Comparison of ENCODE assay signal across 8 cellular contexts in genomic region chr4:54064317-54065275, GRCh38. TPM values are rescaled to one million over a fixed set of nuclear protein-coding genes. Genes with fewer than 3 reads are reported as not detected.
DNase-seq lines count a peak whose midpoint lies in the region; ATAC-seq and TF ChIP-seq lines count a peak whose summit lies in the region.

Gene CHIC2, minus strand, starts transcription at chr4:54064605. Its CDS starts 305 bp downstream, at chr4:54064300.

- in situ Hi-C loops in HAP-1 (cut with MboI; ENCODE audit: low sequenced_read_pairs): no loop called here

- H4K20me1 ChIP-seq in MM.1S (ENCODE audit: insufficient read depth, low read length): peaks cover 13% of the 10 kb centered on the region; the same call in 1 of the 2 replicates

- peak within 1 kb of the TSS; percentile 90 for H3K4me3 Mint-ChIP-seq in natural killer cell treated with Interleukin-12 subunit alpha and Interleukin-12 subunit beta and Interleukin-15 and Interleukin-18, amount 100 ng/mL, for 72 hours

- H3F3A ChIP-seq in MM.1S (ENCODE audit: insufficient read depth, low read length): no peaks in the 10 kb centered on the region; the same call in 1 of the 2 replicates

- no peaks in the 10 kb centered on the region for H3K27me3 Mint-ChIP-seq in natural killer cell treated with Interleukin-12 subunit alpha and Interleukin-12 subunit beta and Interleukin-15 and Interleukin-18, amount 100 ng/mL, for 72 hours

- peaks cover 29 to 44% of the 10 kb centered on the region in 2 donors for H3K4me1 Mint-ChIP-seq in natural killer cell treated with Interleukin-12 subunit alpha and Interleukin-12 subunit beta and Interleukin-15 and Interleukin-18, amount 100 ng/mL, for 72 hours (ENCODE audit: low read depth in 2 of 2)

- H3K4me1 ChIP-seq in ES-I3 (ENCODE audit: insufficient read depth, low read length) (peaks cover 11% of the 10 kb centered on the region; the same call in 1 of the 2 replicates), HAP-1 (peaks cover 21% of the 10 kb centered on the region), MM.1S (ENCODE audit: low read length) (peaks cover 13% of the 10 kb centered on the region)

- H3K36me3 ChIP-seq in ES-I3 (ENCODE audit: insufficient read depth, low read length): no peaks in the 10 kb centered on the region
- H3K36me3 ChIP-seq in HAP-1 (replicated peaks): no peaks in the 10 kb centered on the region
- H3K36me3 ChIP-seq in MM.1S (replicated peaks; ENCODE audit: insufficient read depth, low read length): no peaks in the 10 kb centered on the region; the same call in 1 of the 2 replicates

- ATAC-seq in natural killer cell treated with Interleukin-12 subunit alpha and Interleukin-12 subunit beta and Interleukin-15 and Interleukin-18, amount 100 ng/mL, for 72 hours: peak; percentile 95 to 97

- H3K79me2 ChIP-seq in MM.1S (ENCODE audit: low read length): peaks cover 47% of the 10 kb centered on the region

- no peaks in the 10 kb centered on the region for H3K27me3 ChIP-seq in HAP-1 (ENCODE audit: low read depth)
- no peaks in the 10 kb centered on the region for H3K27me3 ChIP-seq in MM.1S (replicated peaks; ENCODE audit: insufficient read depth, low read length)

- H3K9me3 ChIP-seq in ES-I3 (ENCODE audit: control insufficient read depth, insufficient read depth, low read length) (no peaks in the 10 kb centered on the region), HAP-1 (no peaks in the 10 kb centered on the region), MM.1S (replicated peaks; ENCODE audit: insufficient read depth, low read length) (no peaks in the 10 kb centered on the region)

- H3K9ac ChIP-seq in ES-I3 (ENCODE audit: low read depth, low read length): peak within 1 kb of the TSS; percentile 95
- peak within 1 kb of the TSS; percentile 97 for H3K9ac ChIP-seq in MM.1S (ENCODE audit: low read length)

- no peaks in the 10 kb centered on the region for H3K9me2 ChIP-seq in MM.1S (replicated peaks; ENCODE audit: insufficient read depth, low read length)

- H3K9me3 Mint-ChIP-seq in natural killer cell treated with Interleukin-12 subunit alpha and Interleukin-12 subunit beta and Interleukin-15 and Interleukin-18, amount 100 ng/mL, for 72 hours: no peaks in the 10 kb centered on the region

- H3K4me2 ChIP-seq in MM.1S (ENCODE audit: low read depth, low read length): peak within 1 kb of the TSS; percentile 79

- H3K4me3 ChIP-seq in HAP-1: peak within 1 kb of the TSS; percentile 68
- H3K4me3 ChIP-seq in MM.1S (ENCODE audit: low read length): peak within 1 kb of the TSS; percentile 85
- peak within 1 kb of the TSS; percentile 95 for H3K4me3 ChIP-seq in fibroblast of pulmonary artery (replicated peaks; ENCODE audit: low read depth, low read length)

- peak within 1 kb of the TSS; percentile 96 to 99 for H3K27ac Mint-ChIP-seq in natural killer cell treated with Interleukin-12 subunit alpha and Interleukin-12 subunit beta and Interleukin-15 and Interleukin-18, amount 100 ng/mL, for 72 hours

- TF ChIP-seq CTCF in MM.1S (IDR thresholded peaks at IDR 0.05; ENCODE audit: low read length): no peak
- no peak for TF ChIP-seq CTCF in fibroblast of pulmonary artery (IDR thresholded peaks at IDR 0.05; ENCODE audit: low read length, missing control alignments)

- peaks cover 4% of the 10 kb centered on the region for H3K36me3 Mint-ChIP-seq in natural killer cell treated with Interleukin-12 subunit alpha and Interleukin-12 subunit beta and Interleukin-15 and Interleukin-18, amount 100 ng/mL, for 72 hours

- H3K27ac ChIP-seq in MM.1S (ENCODE audit: low read length): peak within 1 kb of the TSS; percentile 77; the same call in 1 of the 2 replicates

- DNase-seq in HAP-1 (ENCODE audit: low spot score in 2 of 2) (peak; percentile 88 to 95), MM.1S (peak; percentile 97), SHP77 treated with DMSO at 0.1 percent for 48 hours (lab: John Stamatoyannopoulos, UW) (peak; percentile 84), fibroblast of pulmonary artery (ENCODE audit: low read depth) (peak; percentile 95)
- peak; percentile 96 for DNase-seq in activated effector memory CD4-positive, alpha-beta T cell treated with Interleukin-2 at 50 U/mL for 16 hours
- DNase-seq in natural killer cell treated with Interleukin-12 subunit alpha and Interleukin-12 subunit beta and Interleukin-15 and Interleukin-18, amount 100 ng/mL, for 72 hours (ENCODE audit: low spot score): peak; percentile 99
- DNase-seq in stimulated activated naive CD4-positive, alpha-beta T cell treated with Interleukin-2 at 50 U/mL for 16 hours (lab: John Stamatoyannopoulos, UW): peak; percentile 93

- peak within 1 kb of the TSS; percentile 91 for H2AFZ ChIP-seq in MM.1S (ENCODE audit: low read length)

RNA-seq across cellular contexts. Expression of gene CHIC2, which starts in this region (rescaled TPM):
- 10 to 100 TPM; 15.2 to 31.3 TPM for total RNA-seq in natural killer cell treated with Interleukin-12 subunit alpha and Interleukin-12 subunit beta and Interleukin-15 and Interleukin-18, amount 100 ng/mL, for 72 hours

Comparison
In these comparisons a context has a peak if more than half of its experiments do, and no peak if none do; other contexts are left out.
1. Peak in every context shown above with its lines: DNase-seq, ATAC-seq, H3K4me3 ChIP-seq and H3K27ac ChIP-seq.